3 cellular contexts compared by ENCODE assay signal in the genomic region with DNA sequence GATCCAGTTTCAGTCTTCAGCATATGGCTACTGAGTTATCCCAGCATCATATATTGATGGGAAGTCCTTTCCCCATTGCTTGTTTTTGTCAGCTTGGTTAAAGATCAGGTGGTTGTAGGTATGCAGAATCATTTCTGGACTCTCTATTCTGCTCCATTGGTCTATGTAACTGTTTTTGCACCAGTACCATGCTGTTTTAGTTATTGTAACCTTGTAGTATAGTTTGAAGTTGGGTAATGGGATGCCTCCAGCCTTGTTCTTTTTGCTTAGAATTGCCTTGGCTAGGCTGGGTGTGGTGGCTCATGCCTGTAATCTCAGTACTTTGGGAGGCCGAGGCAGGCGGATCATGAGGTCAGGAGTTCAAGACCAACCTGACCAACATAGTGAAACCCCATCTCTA. TPM values are rescaled to one million over a fixed set of nuclear protein-coding genes. Genes with fewer than 3 reads are reported as not detected.
"Had no signal": no experiment of that assay in that cellular context is flagged by ENCODE, and none has a peak within 500 bp of the region (broad histone marks: within the 10 kb centered on the region; RNA-seq: fewer than 3 reads in every experiment).

No MANE protein-coding gene starts in this region.

RNA-seq across cellular contexts. Expression of gene COL9A1, which starts 36.9 kb away (rescaled TPM):
- total RNA-seq: GM23248, H4, HFFc6 had no signal
- polyA plus RNA-seq: GM23248 had no signal
